In genomic region chr4:142402925-142403324, GRCh38 we compare ENCODE assay signal across 1 cellular context.
TF ChIP-seq lines count a peak whose summit lies in the region.

No MANE protein-coding gene starts in this region.

TF ChIP-seq in H1, 55 proteins besides CTCF, POLR2A, EP300 and RAD21 (continued from another document):
- TF ChIP-seq RNF2 (IDR thresholded peaks at IDR 0.05; ENCODE audit: borderline replicate concordance, low read depth, low read length, missing control alignments, poor library complexity, severe bottlenecking) (no peak), CBX5 (IDR thresholded peaks at IDR 0.05; ENCODE audit: low read depth, low read length) (no peak), HDAC6 (IDR thresholded peaks at IDR 0.05; ENCODE audit: low read depth, low read length) (no peak), MAX (IDR thresholded peaks at IDR 0.05) (no peak), BRCA1 (IDR thresholded peaks at IDR 0.05; ENCODE audit: low read depth, low read length) (no peak), TAF7 (optimal IDR thresholded peaks at IDR 0.05; ENCODE audit: borderline replicate concordance, low read depth, low read length) (no peak), GTF2F1 (IDR thresholded peaks at IDR 0.05; ENCODE audit: borderline replicate concordance, low read depth, low read length) (no peak), RBBP5 (IDR thresholded peaks at IDR 0.05; ENCODE audit: borderline replicate concordance, low read depth, low read length) (no peak), EZH2 (IDR thresholded peaks at IDR 0.05; ENCODE audit: low read depth, low read length, severe bottlenecking) (no peak), SP4 (IDR thresholded peaks at IDR 0.05; ENCODE audit: low read length) (no peak)
- TF ChIP-seq, protein P1, sequence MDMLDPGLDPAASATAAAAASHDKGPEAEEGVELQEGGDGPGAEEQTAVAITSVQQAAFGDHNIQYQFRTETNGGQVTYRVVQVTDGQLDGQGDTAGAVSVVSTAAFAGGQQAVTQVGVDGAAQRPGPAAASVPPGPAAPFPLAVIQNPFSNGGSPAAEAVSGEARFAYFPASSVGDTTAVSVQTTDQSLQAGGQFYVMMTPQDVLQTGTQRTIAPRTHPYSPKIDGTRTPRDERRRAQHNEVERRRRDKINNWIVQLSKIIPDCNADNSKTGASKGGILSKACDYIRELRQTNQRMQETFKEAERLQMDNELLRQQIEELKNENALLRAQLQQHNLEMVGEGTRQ (IDR thresholded peaks at IDR 0.05; ENCODE audit: low read length) = no peak
- TF ChIP-seq, protein P2, sequence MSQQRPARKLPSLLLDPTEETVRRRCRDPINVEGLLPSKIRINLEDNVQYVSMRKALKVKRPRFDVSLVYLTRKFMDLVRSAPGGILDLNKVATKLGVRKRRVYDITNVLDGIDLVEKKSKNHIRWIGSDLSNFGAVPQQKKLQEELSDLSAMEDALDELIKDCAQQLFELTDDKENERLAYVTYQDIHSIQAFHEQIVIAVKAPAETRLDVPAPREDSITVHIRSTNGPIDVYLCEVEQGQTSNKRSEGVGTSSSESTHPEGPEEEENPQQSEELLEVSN (IDR thresholded peaks at IDR 0.05) = no peak
- TF ChIP-seq, protein P3, sequence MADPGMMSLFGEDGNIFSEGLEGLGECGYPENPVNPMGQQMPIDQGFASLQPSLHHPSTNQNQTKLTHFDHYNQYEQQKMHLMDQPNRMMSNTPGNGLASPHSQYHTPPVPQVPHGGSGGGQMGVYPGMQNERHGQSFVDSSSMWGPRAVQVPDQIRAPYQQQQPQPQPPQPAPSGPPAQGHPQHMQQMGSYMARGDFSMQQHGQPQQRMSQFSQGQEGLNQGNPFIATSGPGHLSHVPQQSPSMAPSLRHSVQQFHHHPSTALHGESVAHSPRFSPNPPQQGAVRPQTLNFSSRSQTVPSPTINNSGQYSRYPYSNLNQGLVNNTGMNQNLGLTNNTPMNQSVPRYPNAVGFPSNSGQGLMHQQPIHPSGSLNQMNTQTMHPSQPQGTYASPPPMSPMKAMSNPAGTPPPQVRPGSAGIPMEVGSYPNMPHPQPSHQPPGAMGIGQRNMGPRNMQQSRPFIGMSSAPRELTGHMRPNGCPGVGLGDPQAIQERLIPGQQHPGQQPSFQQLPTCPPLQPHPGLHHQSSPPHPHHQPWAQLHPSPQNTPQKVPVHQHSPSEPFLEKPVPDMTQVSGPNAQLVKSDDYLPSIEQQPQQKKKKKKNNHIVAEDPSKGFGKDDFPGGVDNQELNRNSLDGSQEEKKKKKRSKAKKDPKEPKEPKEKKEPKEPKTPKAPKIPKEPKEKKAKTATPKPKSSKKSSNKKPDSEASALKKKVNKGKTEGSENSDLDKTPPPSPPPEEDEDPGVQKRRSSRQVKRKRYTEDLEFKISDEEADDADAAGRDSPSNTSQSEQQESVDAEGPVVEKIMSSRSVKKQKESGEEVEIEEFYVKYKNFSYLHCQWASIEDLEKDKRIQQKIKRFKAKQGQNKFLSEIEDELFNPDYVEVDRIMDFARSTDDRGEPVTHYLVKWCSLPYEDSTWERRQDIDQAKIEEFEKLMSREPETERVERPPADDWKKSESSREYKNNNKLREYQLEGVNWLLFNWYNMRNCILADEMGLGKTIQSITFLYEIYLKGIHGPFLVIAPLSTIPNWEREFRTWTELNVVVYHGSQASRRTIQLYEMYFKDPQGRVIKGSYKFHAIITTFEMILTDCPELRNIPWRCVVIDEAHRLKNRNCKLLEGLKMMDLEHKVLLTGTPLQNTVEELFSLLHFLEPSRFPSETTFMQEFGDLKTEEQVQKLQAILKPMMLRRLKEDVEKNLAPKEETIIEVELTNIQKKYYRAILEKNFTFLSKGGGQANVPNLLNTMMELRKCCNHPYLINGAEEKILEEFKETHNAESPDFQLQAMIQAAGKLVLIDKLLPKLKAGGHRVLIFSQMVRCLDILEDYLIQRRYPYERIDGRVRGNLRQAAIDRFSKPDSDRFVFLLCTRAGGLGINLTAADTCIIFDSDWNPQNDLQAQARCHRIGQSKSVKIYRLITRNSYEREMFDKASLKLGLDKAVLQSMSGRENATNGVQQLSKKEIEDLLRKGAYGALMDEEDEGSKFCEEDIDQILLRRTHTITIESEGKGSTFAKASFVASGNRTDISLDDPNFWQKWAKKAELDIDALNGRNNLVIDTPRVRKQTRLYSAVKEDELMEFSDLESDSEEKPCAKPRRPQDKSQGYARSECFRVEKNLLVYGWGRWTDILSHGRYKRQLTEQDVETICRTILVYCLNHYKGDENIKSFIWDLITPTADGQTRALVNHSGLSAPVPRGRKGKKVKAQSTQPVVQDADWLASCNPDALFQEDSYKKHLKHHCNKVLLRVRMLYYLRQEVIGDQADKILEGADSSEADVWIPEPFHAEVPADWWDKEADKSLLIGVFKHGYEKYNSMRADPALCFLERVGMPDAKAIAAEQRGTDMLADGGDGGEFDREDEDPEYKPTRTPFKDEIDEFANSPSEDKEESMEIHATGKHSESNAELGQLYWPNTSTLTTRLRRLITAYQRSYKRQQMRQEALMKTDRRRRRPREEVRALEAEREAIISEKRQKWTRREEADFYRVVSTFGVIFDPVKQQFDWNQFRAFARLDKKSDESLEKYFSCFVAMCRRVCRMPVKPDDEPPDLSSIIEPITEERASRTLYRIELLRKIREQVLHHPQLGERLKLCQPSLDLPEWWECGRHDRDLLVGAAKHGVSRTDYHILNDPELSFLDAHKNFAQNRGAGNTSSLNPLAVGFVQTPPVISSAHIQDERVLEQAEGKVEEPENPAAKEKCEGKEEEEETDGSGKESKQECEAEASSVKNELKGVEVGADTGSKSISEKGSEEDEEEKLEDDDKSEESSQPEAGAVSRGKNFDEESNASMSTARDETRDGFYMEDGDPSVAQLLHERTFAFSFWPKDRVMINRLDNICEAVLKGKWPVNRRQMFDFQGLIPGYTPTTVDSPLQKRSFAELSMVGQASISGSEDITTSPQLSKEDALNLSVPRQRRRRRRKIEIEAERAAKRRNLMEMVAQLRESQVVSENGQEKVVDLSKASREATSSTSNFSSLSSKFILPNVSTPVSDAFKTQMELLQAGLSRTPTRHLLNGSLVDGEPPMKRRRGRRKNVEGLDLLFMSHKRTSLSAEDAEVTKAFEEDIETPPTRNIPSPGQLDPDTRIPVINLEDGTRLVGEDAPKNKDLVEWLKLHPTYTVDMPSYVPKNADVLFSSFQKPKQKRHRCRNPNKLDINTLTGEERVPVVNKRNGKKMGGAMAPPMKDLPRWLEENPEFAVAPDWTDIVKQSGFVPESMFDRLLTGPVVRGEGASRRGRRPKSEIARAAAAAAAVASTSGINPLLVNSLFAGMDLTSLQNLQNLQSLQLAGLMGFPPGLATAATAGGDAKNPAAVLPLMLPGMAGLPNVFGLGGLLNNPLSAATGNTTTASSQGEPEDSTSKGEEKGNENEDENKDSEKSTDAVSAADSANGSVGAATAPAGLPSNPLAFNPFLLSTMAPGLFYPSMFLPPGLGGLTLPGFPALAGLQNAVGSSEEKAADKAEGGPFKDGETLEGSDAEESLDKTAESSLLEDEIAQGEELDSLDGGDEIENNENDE (IDR thresholded peaks at IDR 0.05; ENCODE audit: insufficient replicate concordance, low read length) = no peak
